22 cellular contexts compared by ENCODE assay signal in the genomic region with DNA sequence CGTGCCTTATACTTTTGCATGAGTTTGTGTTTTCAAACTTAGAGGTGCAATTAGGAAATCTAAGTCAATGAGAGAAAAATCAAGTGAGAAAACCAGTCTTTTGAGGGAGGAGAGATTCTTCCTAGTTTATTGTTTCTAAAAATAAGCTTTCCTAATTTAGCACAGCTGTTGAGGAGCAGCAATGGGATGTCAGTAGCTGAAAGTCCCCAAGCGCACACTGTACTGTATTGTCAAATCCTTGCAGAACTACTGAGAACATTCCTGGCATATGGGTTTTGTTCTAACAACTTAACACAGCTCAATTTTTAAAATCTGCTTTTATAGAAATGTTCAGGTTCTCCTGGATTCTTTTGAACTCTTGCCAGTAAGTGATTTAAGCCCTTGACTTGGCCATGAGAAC.
"Had no signal": no experiment of that assay in that cellular context is flagged by ENCODE, and none has a peak within 500 bp of the region (broad histone marks: within the 10 kb centered on the region; RNA-seq: fewer than 3 reads in every experiment).

No MANE protein-coding gene starts in this region.

- ATAC-seq: activated CD8-positive, alpha-beta memory T cell treated with anti-CD3 and anti-CD28 coated beads, Interleukin-2, amount 10 ng/mL, durations not matched to agents 7 days and 5 days; gastrocnemius medialis; mucosa of descending colon; naive thymus-derived CD8-positive, alpha-beta T cell; pancreas; stimulated activated naive CD8-positive, alpha-beta T cell treated with anti-CD3 and anti-CD28 coated beads, Interleukin-15, Interleukin-2, amounts not matched to agents 100 U/mL and 50 U/mL, for 24 hours had no signal

- H3K4me1 ChIP-seq: pancreas, uterus had no signal

- H3K9me3 Mint-ChIP-seq: activated naive CD8-positive, alpha-beta T cell treated with anti-CD3 and anti-CD28 coated beads for 36 hours had no signal

- DNase-seq: activated CD4-positive, alpha-beta memory T cell treated with anti-CD3 and anti-CD28 coated beads, Interleukin-2, amount 10 ng/mL, durations not matched to agents 7 days and 5 days; activated CD4-positive, alpha-beta T cell treated with anti-CD3 and anti-CD28 coated beads for 4 hours; activated CD8-positive, alpha-beta memory T cell treated with anti-CD3 and anti-CD28 coated beads, Interleukin-2, amount 10 ng/mL, durations not matched to agents 7 days and 5 days; activated naive CD4-positive, alpha-beta T cell; activated naive CD8-positive, alpha-beta T cell treated with anti-CD3 and anti-CD28 coated beads for 36 hours; amygdala; brain microvascular endothelial cell; erythroblast; gastrocnemius medialis; mucosa of descending colon; naive thymus-derived CD8-positive, alpha-beta T cell; pancreas; stimulated activated naive CD8-positive, alpha-beta T cell treated with anti-CD3 and anti-CD28 coated beads, Interleukin-15, Interleukin-2, amounts not matched to agents 100 U/mL and 50 U/mL, for 24 hours; substantia nigra; SW 1271; T-helper 2 cell; uterus had no signal

- H3K4me3 Mint-ChIP-seq: activated CD4-positive, alpha-beta memory T cell treated with anti-CD3 and anti-CD28 coated beads, Interleukin-2, amount 10 ng/mL, durations not matched to agents 7 days and 5 days; activated CD8-positive, alpha-beta memory T cell treated with anti-CD3 and anti-CD28 coated beads, Interleukin-2, amount 10 ng/mL, durations not matched to agents 7 days and 5 days; activated naive CD8-positive, alpha-beta T cell treated with anti-CD3 and anti-CD28 coated beads for 36 hours; central memory CD8-positive, alpha-beta T cell; memory B cell; naive thymus-derived CD8-positive, alpha-beta T cell had no signal

- H3K27ac ChIP-seq: brain microvascular endothelial cell, coronary artery, gastrocnemius medialis, neutrophil, pancreas, tibial nerve, uterus had no signal

- FAIRE-seq: pancreas had no signal

- H3K36me3 Mint-ChIP-seq: activated CD8-positive, alpha-beta memory T cell treated with anti-CD3 and anti-CD28 coated beads, Interleukin-2, amount 10 ng/mL, durations not matched to agents 7 days and 5 days; activated naive CD8-positive, alpha-beta T cell treated with anti-CD3 and anti-CD28 coated beads for 36 hours; memory B cell; naive thymus-derived CD8-positive, alpha-beta T cell had no signal

- H3K9me3 ChIP-seq: gastrocnemius medialis, mucosa of descending colon, neutrophil, pancreas, tibial nerve, uterus had no signal

- H3K4me1 Mint-ChIP-seq: activated CD4-positive, alpha-beta memory T cell treated with anti-CD3 and anti-CD28 coated beads, Interleukin-2, amount 10 ng/mL, durations not matched to agents 7 days and 5 days; activated CD8-positive, alpha-beta memory T cell treated with anti-CD3 and anti-CD28 coated beads, Interleukin-2, amount 10 ng/mL, durations not matched to agents 7 days and 5 days; activated naive CD8-positive, alpha-beta T cell treated with anti-CD3 and anti-CD28 coated beads for 36 hours; central memory CD8-positive, alpha-beta T cell; memory B cell had no signal

- H3K27me3 Mint-ChIP-seq: activated CD4-positive, alpha-beta memory T cell treated with anti-CD3 and anti-CD28 coated beads, Interleukin-2, amount 10 ng/mL, durations not matched to agents 7 days and 5 days; activated CD8-positive, alpha-beta memory T cell treated with anti-CD3 and anti-CD28 coated beads, Interleukin-2, amount 10 ng/mL, durations not matched to agents 7 days and 5 days; activated naive CD8-positive, alpha-beta T cell treated with anti-CD3 and anti-CD28 coated beads for 36 hours; central memory CD8-positive, alpha-beta T cell; memory B cell had no signal

- H3K27me3 ChIP-seq: brain microvascular endothelial cell, gastrocnemius medialis, neutrophil, pancreas, tibial nerve, uterus had no signal

- H3K27ac Mint-ChIP-seq: activated CD4-positive, alpha-beta memory T cell treated with anti-CD3 and anti-CD28 coated beads, Interleukin-2, amount 10 ng/mL, durations not matched to agents 7 days and 5 days; activated CD8-positive, alpha-beta memory T cell treated with anti-CD3 and anti-CD28 coated beads, Interleukin-2, amount 10 ng/mL, durations not matched to agents 7 days and 5 days; activated naive CD8-positive, alpha-beta T cell treated with anti-CD3 and anti-CD28 coated beads for 36 hours; memory B cell; naive thymus-derived CD8-positive, alpha-beta T cell had no signal

- H3K4me3 ChIP-seq: coronary artery, gastrocnemius medialis, mucosa of descending colon, pancreas, tibial nerve, uterus had no signal

- H3K36me3 ChIP-seq: brain microvascular endothelial cell, gastrocnemius medialis, neutrophil, pancreas, tibial nerve, uterus had no signal
